ENCODE assay signal across 9 cellular contexts in the genomic region with DNA sequence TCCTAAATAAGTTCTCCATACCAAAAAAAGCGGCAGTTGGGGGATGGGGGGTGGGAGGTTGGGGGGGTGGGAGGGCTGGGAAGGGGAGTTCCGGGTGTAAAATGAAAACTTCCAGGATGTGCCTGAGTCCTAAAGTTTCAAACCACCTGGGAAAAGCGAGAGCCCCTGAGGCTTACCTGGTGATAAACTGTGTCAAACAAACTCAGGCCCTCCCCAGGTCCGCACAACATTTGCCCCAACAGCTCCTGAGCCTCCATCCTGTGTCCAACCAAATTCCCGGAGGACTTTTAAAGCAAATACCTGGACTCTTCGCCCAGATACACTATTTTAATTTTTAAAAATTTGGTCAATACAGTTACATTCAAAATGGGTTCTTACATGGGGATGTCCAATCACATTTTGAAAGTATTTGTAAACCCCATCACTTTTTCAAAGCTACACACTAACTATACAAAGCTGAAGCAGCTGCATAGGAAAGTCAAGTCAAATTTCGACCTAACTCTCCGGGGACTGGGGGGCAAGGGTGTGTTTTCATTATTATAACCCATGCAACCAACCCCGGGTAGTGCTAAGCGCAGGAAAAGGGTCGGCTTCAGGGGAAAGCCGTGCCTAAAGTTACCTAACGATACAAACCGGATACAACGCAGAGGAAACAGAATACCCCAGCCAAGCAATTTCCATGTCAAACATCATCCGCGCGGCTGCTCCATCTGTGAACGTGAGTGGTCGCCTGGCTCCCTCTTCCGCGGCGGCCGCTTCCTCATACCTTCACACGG. TPM values are rescaled to one million over a fixed set of nuclear protein-coding genes. Genes with fewer than 3 reads are reported as not detected.
DNase-seq lines count a peak whose midpoint lies in the region; ATAC-seq, FAIRE-seq and TF ChIP-seq lines count a peak whose summit lies in the region.
"Had no signal": no experiment of that assay in that cellular context is flagged by ENCODE, and none has a peak within 500 bp of the region (broad histone marks: within the 10 kb centered on the region; RNA-seq: fewer than 3 reads in every experiment).

No MANE protein-coding gene starts in this region.

- H3K27me3 Mint-ChIP-seq in stimulated activated naive CD8-positive, alpha-beta T cell treated with anti-CD3 and anti-CD28 coated beads, Interleukin-15, Interleukin-2, amounts not matched to agents 100 ng/mL and 50 ng/mL, for 24 hours: peaks cover 95% of the 10 kb centered on the region
- H3K27me3 Mint-ChIP-seq in activated T-cell treated with anti-CD3 and anti-CD28 coated beads, Interleukin-2, amount 50 U/mL, for 24 hours: peaks cover 97% of the 10 kb centered on the region

- no peak for TF ChIP-seq CTCF in keratinocyte (optimal IDR thresholded peaks at IDR 0.05 in 1 of 3, IDR thresholded peaks at IDR 0.05 in 1 of 3, conservative IDR thresholded peaks at IDR 0.05 in 1 of 3; ENCODE audit: extremely low read depth in 1 of 3, insufficient read depth in 2 of 3, low read length in 3 of 3)

- no peaks in the 10 kb centered on the region for H3K79me2 ChIP-seq in keratinocyte (ENCODE audit: control insufficient read depth, insufficient read depth, low read length)

- peak overlapping the region; percentile 69 for H3K4me2 ChIP-seq in keratinocyte (ENCODE audit: control insufficient read depth, extremely low read depth, insufficient read depth, low read depth, low read length)

- peak overlapping the region; percentile 60 for H3K4me3 Mint-ChIP-seq in stimulated activated naive CD8-positive, alpha-beta T cell treated with anti-CD3 and anti-CD28 coated beads, Interleukin-15, Interleukin-2, amounts not matched to agents 100 ng/mL and 50 ng/mL, for 24 hours
- peak overlapping the region; percentile 82 for H3K4me3 Mint-ChIP-seq in activated T-cell treated with anti-CD3 and anti-CD28 coated beads, Interleukin-2, amount 50 U/mL, for 24 hours

- H3K4me1 ChIP-seq in keratinocyte (ENCODE audit: control insufficient read depth, extremely low read depth, insufficient read depth, low read length): peaks cover 22% of the 10 kb centered on the region

- H3K9me3 ChIP-seq in keratinocyte (ENCODE audit: control insufficient read depth, low read depth, low read length): peaks cover 1% of the 10 kb centered on the region

- dilution Hi-C loops in keratinocyte (cut with MboI; ENCODE audit: extremely low pct_ligation_motif_present, low sequenced_read_pairs): no loop called here

- H3K36me3 Mint-ChIP-seq in stimulated activated naive CD8-positive, alpha-beta T cell treated with anti-CD3 and anti-CD28 coated beads, Interleukin-15, Interleukin-2, amounts not matched to agents 100 ng/mL and 50 ng/mL, for 24 hours (ENCODE audit: low read depth): peaks cover 12% of the 10 kb centered on the region
- peaks cover 2% of the 10 kb centered on the region for H3K36me3 Mint-ChIP-seq in activated T-cell treated with anti-CD3 and anti-CD28 coated beads, Interleukin-2, amount 50 U/mL, for 24 hours (ENCODE audit: low read depth)

- H3K36me3 ChIP-seq in keratinocyte (ENCODE audit: control insufficient read depth in 2 of 2, extremely low read depth in 1 of 2, insufficient read depth in 2 of 2, low read length in 2 of 2): no peaks in the 10 kb centered on the region

- no peak overlapping the region for H3K4me3 ChIP-seq in keratinocyte (ENCODE audit: control insufficient read depth in 2 of 3, extremely low read depth in 1 of 3, insufficient read depth in 2 of 3, low read depth in 1 of 3, low read length in 3 of 3)

- H3K9me3 Mint-ChIP-seq in stimulated activated naive CD8-positive, alpha-beta T cell treated with anti-CD3 and anti-CD28 coated beads, Interleukin-15, Interleukin-2, amounts not matched to agents 100 ng/mL and 50 ng/mL, for 24 hours: peaks cover 12% of the 10 kb centered on the region
- H3K9me3 Mint-ChIP-seq in activated T-cell treated with anti-CD3 and anti-CD28 coated beads, Interleukin-2, amount 50 U/mL, for 24 hours: no peaks in the 10 kb centered on the region

- peaks cover 90% of the 10 kb centered on the region for H3K27me3 ChIP-seq in keratinocyte (ENCODE audit: control insufficient read depth, extremely low read depth, insufficient read depth, low read length)

- no peak for DNase-seq in stimulated activated naive CD8-positive, alpha-beta T cell treated with anti-CD3 and anti-CD28 coated beads, Interleukin-15, Interleukin-2, amounts not matched to agents 100 U/mL and 50 U/mL, for 24 hours
- DNase-seq in activated T-cell treated with anti-CD3 and anti-CD28 coated beads, Interleukin-2, amount 50 U/mL, for 24 hours: peak; percentile 44
- DNase-seq in keratinocyte (ENCODE audit: low read depth, low spot score) (no peak), NCI-H187 (lab: John Stamatoyannopoulos, UW) (no peak), NCI-H774 (lab: John Stamatoyannopoulos, UW) (no peak), T-helper 9 cell (no peak)

- no peak overlapping the region for H3K27ac ChIP-seq in keratinocyte (ENCODE audit: control insufficient read depth, insufficient read depth, low read length)

- ATAC-seq in stimulated activated naive CD8-positive, alpha-beta T cell treated with anti-CD3 and anti-CD28 coated beads, Interleukin-15, Interleukin-2, amounts not matched to agents 100 U/mL and 50 U/mL, for 24 hours: no peak
- no peak for ATAC-seq in HG03025 (IDR thresholded peaks at IDR 0.05; ENCODE audit: low FRiP score, unreplicated experiment)

- H3K4me1 Mint-ChIP-seq in stimulated activated naive CD8-positive, alpha-beta T cell treated with anti-CD3 and anti-CD28 coated beads, Interleukin-15, Interleukin-2, amounts not matched to agents 100 ng/mL and 50 ng/mL, for 24 hours (ENCODE audit: low read depth): peaks cover 57% of the 10 kb centered on the region
- peaks cover 48% of the 10 kb centered on the region for H3K4me1 Mint-ChIP-seq in activated T-cell treated with anti-CD3 and anti-CD28 coated beads, Interleukin-2, amount 50 U/mL, for 24 hours (ENCODE audit: low read depth)

- H2AFZ ChIP-seq in keratinocyte (ENCODE audit: control insufficient read depth, low read length): no peak overlapping the region

- peaks cover 5% of the 10 kb centered on the region for H4K20me1 ChIP-seq in keratinocyte (ENCODE audit: control insufficient read depth, extremely low read depth, insufficient read depth, low read length)

- no peak for FAIRE-seq in keratinocyte (lab: Jason Lieb, UNC)
- FAIRE-seq: TTC549 had no signal

- H3K27ac Mint-ChIP-seq in stimulated activated naive CD8-positive, alpha-beta T cell treated with anti-CD3 and anti-CD28 coated beads, Interleukin-15, Interleukin-2, amounts not matched to agents 100 ng/mL and 50 ng/mL, for 24 hours: no peak overlapping the region
- H3K27ac Mint-ChIP-seq in activated T-cell treated with anti-CD3 and anti-CD28 coated beads, Interleukin-2, amount 50 U/mL, for 24 hours: no peak overlapping the region

- H3K9ac ChIP-seq in keratinocyte (ENCODE audit: control insufficient read depth, extremely low read depth, insufficient read depth, low read length): no peak overlapping the region

- no peaks in the 10 kb centered on the region for H3K9me1 ChIP-seq in keratinocyte (ENCODE audit: control insufficient read depth, extremely low read depth, insufficient read depth, low read length)

RNA-seq across cellular contexts. Expression of a gene that starts 0.7 kb away (rescaled TPM):
- not detected in 3 replicates for polyA plus RNA-seq in keratinocyte
- not detected for polyA plus RNA-seq in keratinocyte (2011; ENCODE audit: low read depth)
- polyA plus RNA-seq in keratinocyte (2011; cell fraction: cytosol; rRNA removed): not detected in 2 replicates
- polyA plus RNA-seq in keratinocyte (2011; cell fraction: nucleus; rRNA removed): not detected in 2 replicates
- polyA plus RNA-seq in keratinocyte (2012; ENCODE audit: low replicate concordance): not detected in 2 replicates
- not detected in 3 replicates for polyA minus RNA-seq in keratinocyte
- polyA minus RNA-seq in keratinocyte (2011; cell fraction: cytosol; rRNA and poly(A)+ RNA removed): not detected
- not detected in 2 replicates for polyA minus RNA-seq in keratinocyte (2011; cell fraction: nucleus; rRNA and poly(A)+ RNA removed)
